7 cellular contexts compared by ENCODE assay signal in the genomic region with DNA sequence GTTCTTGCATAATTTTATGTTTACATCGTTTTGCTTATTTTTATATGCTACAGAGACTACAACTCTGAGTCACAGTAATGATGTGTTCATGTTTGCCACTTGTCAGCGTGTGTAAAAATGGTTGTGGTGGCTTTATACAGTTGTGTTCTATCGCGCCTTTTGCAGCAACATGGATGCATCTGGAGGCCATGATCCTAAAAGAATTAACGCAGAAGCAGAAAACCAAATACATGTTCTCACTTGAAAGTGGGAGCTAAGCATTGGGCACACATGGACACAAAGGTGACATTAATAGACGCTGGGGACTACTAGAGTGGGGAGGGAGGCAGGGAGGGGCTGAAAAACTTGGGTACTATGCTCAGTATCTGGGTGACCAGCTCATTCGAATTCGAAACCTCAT. TPM values are rescaled to one million over a fixed set of nuclear protein-coding genes. Genes with fewer than 3 reads are reported as not detected.
DNase-seq lines count a peak whose midpoint lies in the region; ATAC-seq, FAIRE-seq and TF ChIP-seq lines count a peak whose summit lies in the region.

No MANE protein-coding gene starts in this region.

- DNase-seq in HL-60 (ENCODE audit: low read depth in 1 of 2, low spot score in 1 of 2), result peak in 1 of 2 experiments; percentile 38
- DNase-seq in SJSA1 (ENCODE audit: low read depth in 1 of 2, low spot score in 2 of 2), result no peak
- no peak for DNase-seq in pancreas
- no peak for DNase-seq in AG20443 (ENCODE audit: low spot score)
- no peak for DNase-seq in stimulated activated naive CD4-positive, alpha-beta T cell treated with Interleukin-2 at 50 U/mL for 16 hours (lab: John Stamatoyannopoulos, UW)
- no peak for DNase-seq in kidney glomerular epithelial cell (lab: John Stamatoyannopoulos, UW)

- TF ChIP-seq CTCF in HL-60 (IDR thresholded peaks at IDR 0.05; ENCODE audit: insufficient read depth, low read length) (no peak), pancreas (IDR thresholded peaks at IDR 0.05) (no peak)

- H3K27me3 ChIP-seq in HL-60 (ENCODE audit: insufficient read depth, poor library complexity, severe bottlenecking) (no peaks in the 10 kb centered on the region), SJSA1 (replicated peaks) (no peaks in the 10 kb centered on the region), endocrine pancreas (ENCODE audit: control insufficient read depth, insufficient read depth, low read length) (peaks cover 4% of the 10 kb centered on the region), pancreas (no peaks in the 10 kb centered on the region)

- H3K9ac ChIP-seq in endocrine pancreas (ENCODE audit: control insufficient read depth, insufficient read depth, low read length), result peak overlapping the region; percentile 63

- H3K36me3 ChIP-seq in SJSA1 (peaks cover 23% of the 10 kb centered on the region), endocrine pancreas (ENCODE audit: control insufficient read depth, insufficient read depth, low read length) (no peaks in the 10 kb centered on the region), pancreas (peaks cover 0 to 11% (median 4%) of the 10 kb centered on the region in 3 donors)

- peak overlapping the region; percentile 95 for H3K27ac ChIP-seq in HL-60 (replicated peaks)
- peak overlapping the region; percentile 63 for H3K27ac ChIP-seq in SJSA1
- peak overlapping the region; percentile 96 to 99 (median 99) for H3K27ac ChIP-seq in pancreas

- intact Hi-C loops in pancreas (cut with DNase I), result no loop called here

- no peak for ATAC-seq in pancreas

- no peak for FAIRE-seq in pancreas (lab: Jason Lieb, UNC)

- H3K4me3 ChIP-seq in HL-60 (replicated peaks; ENCODE audit: insufficient read depth, low read length), result peak overlapping the region; percentile 95
- H3K4me3 ChIP-seq in SJSA1, result peak overlapping the region; percentile 60
- peak overlapping the region; percentile 93 for H3K4me3 ChIP-seq in endocrine pancreas (ENCODE audit: control insufficient read depth, insufficient read depth, low read length)
- H3K4me3 ChIP-seq in pancreas, result peak overlapping the region; percentile 22 to 93 (median 78)

- 57 to 60% methylated on average over 8 of the region's 8 CpGs for WGBS in pancreas, 2 donors

- H3K9me3 ChIP-seq in SJSA1 (replicated peaks) (no peaks in the 10 kb centered on the region), endocrine pancreas (ENCODE audit: control insufficient read depth, low read length) (no peaks in the 10 kb centered on the region), pancreas (no peaks in the 10 kb centered on the region)

- peaks cover 13% of the 10 kb centered on the region for H3K4me1 ChIP-seq in SJSA1 (replicated peaks)
- H3K4me1 ChIP-seq in endocrine pancreas (ENCODE audit: control insufficient read depth, insufficient read depth, low read length), result peaks cover 3% of the 10 kb centered on the region
- H3K4me1 ChIP-seq in pancreas, result peaks cover 0 to 27% (median 8%) of the 10 kb centered on the region in 3 donors

RNA-seq across cellular contexts. Expression of a gene that starts 1.0 kb away (rescaled TPM):
- total RNA-seq in SJSA1 (2014; rRNA removed; shearing (Covaris generic)), result 56.0 and 71.4 TPM in 2 replicates
- total RNA-seq in pancreas, result 10 to 100 TPM; 39.3 to 55.8 (median 47.7) TPM
- 10 to 100 TPM; 10.1 to 23.9 TPM for polyA plus RNA-seq in pancreas

RNA-seq across cellular contexts. Expression of a gene that starts 9.7 kb away (rescaled TPM):
- 15.9 and 24.2 TPM in 2 replicates for total RNA-seq in SJSA1 (2014; rRNA removed; shearing (Covaris generic))
- total RNA-seq in pancreas, result 1 to 10 TPM; 3.9 to 7.3 (median 6.3) TPM
- 1 to 10 TPM; 2.1 to 4.5 TPM for polyA plus RNA-seq in pancreas

RNA-seq across cellular contexts. Expression of a gene that starts 39.6 kb away (rescaled TPM):
- total RNA-seq in SJSA1 (2014; rRNA removed; shearing (Covaris generic)), result 20.4 and 24.7 TPM in 2 replicates
- total RNA-seq in pancreas, result 1 to 10 TPM; 3.3 to 4.8 (median 3.8) TPM
- polyA plus RNA-seq in pancreas, result 1 to 10 TPM; 4.4 to 8.6 TPM

RNA-seq across cellular contexts. Expression of a gene that starts 39.9 kb away (rescaled TPM):
- total RNA-seq in SJSA1 (2014; rRNA removed; shearing (Covaris generic)), result 0.97 and 1.1 TPM in 2 replicates
- total RNA-seq in pancreas, result 1 to 10 TPM in 2 of 6 donors, under 1 TPM in 4; 0.73 to 1.8 (median 0.95) TPM
- 1 to 10 TPM; 2.4 to 3.6 TPM for polyA plus RNA-seq in pancreas
